Comparison of ENCODE assay signal across 1 cellular context in the genomic region with DNA sequence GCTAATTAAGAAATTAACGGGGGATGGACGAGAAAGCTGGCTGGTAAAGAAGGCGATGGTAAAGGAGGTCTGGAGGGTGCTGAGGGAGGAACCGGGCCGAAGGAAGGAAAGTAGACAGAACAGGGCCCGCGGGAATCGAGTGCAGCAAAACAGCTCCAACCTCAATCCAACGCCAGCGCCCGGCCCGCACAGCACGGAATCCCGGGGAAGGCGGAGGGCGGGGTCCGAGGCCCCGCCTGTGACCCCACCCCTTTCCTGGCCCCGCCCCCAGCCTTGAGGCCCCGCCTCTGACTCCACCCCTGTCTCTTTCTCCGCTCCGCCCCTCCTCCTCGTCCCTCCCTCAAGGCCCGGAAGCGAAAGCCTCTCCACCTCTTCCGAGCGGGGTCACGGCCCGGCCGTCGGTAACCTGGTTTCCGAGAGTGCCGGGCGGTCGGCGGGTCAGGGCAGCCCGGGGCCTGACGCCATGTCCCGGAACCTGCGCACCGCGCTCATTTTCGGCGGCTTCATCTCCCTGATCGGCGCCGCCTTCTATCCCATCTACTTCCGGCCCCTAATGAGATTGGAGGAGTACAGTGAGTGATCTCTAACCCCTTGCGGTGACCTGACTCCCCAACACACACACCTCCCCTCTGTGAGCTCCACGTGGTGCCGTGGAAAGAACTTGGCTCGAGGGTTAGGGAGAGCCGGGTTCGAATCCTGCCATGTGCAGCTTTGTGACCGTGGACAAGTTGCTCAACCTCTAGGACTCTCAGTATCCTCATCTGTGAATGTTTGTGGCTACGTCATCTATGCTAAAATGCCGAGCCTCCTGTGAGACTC.
TF ChIP-seq lines count a peak whose summit lies in the region.

A gene (plus strand): TSS at position 370 of the 819 bp plus-strand sequence. CDS start 94 bp downstream, at position 464.

TF ChIP-seq in H1, 55 proteins besides CTCF, POLR2A, EP300 and RAD21 (continued from another document):
- TF ChIP-seq, protein P1, sequence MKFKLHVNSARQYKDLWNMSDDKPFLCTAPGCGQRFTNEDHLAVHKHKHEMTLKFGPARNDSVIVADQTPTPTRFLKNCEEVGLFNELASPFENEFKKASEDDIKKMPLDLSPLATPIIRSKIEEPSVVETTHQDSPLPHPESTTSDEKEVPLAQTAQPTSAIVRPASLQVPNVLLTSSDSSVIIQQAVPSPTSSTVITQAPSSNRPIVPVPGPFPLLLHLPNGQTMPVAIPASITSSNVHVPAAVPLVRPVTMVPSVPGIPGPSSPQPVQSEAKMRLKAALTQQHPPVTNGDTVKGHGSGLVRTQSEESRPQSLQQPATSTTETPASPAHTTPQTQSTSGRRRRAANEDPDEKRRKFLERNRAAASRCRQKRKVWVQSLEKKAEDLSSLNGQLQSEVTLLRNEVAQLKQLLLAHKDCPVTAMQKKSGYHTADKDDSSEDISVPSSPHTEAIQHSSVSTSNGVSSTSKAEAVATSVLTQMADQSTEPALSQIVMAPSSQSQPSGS (IDR thresholded peaks at IDR 0.05; ENCODE audit: low read length), result peak; percentile 35; the same call in 1 of the 2 replicates
- TF ChIP-seq CREB1 (IDR thresholded peaks at IDR 0.05) (peak; percentile 55), ZNF274 (IDR thresholded peaks at IDR 0.05; ENCODE audit: borderline replicate concordance, extremely low read depth, low read length) (no peak), CEBPB (IDR thresholded peaks at IDR 0.05; ENCODE audit: low read depth, low read length) (0 out of 2 replicates have a peak, but pooled peaks have one; percentile 29), NRF1 (IDR thresholded peaks at IDR 0.05; ENCODE audit: low read depth, low read length) (0 out of 2 replicates have a peak, but pooled peaks have one; percentile 16), CBX8 (IDR thresholded peaks at IDR 0.05; ENCODE audit: borderline replicate concordance, low read depth, low read length) (no peak), SP4 (IDR thresholded peaks at IDR 0.05; ENCODE audit: low read length) (peak; percentile 72; the same call in 1 of the 2 replicates), YY1 (IDR thresholded peaks at IDR 0.05; ENCODE audit: low read depth, low read length) (no peak), GABPA (IDR thresholded peaks at IDR 0.05; ENCODE audit: borderline replicate concordance, insufficient read depth, low read length) (no peak; the same call in 1 of the 2 replicates), CTBP2 (IDR thresholded peaks at IDR 0.05; ENCODE audit: borderline replicate concordance, insufficient read depth, insufficient read length, low read length) (no peak), CBX5 (IDR thresholded peaks at IDR 0.05; ENCODE audit: low read depth, low read length) (no peak), SIN3A (conservative IDR thresholded peaks at IDR 0.05 in 1 of 2, IDR thresholded peaks at IDR 0.05 in 1 of 2; ENCODE audit: low read depth in 1 of 2, low read length in 2 of 2) (no peak), TBP (IDR thresholded peaks at IDR 0.05; ENCODE audit: low read depth, low read length) (peak; percentile 68), PHF8 (conservative IDR thresholded peaks at IDR 0.05; ENCODE audit: low read depth, low read length) (peak; percentile 82), SAP30 (IDR thresholded peaks at IDR 0.05; ENCODE audit: insufficient read depth, insufficient replicate concordance, low read length) (no peak), TEAD4 (IDR thresholded peaks at IDR 0.05; ENCODE audit: low read depth, low read length) (no peak), SIRT6 (IDR thresholded peaks at IDR 0.05; ENCODE audit: low read length) (no peak), KDM4A (IDR thresholded peaks at IDR 0.05; ENCODE audit: low read depth, low read length, severe bottlenecking) (peak; percentile 48), CHD2 (IDR thresholded peaks at IDR 0.05; ENCODE audit: low read length) (no peak), HDAC2 (IDR thresholded peaks at IDR 0.05; ENCODE audit: borderline replicate concordance in 1 of 2, low read depth in 2 of 2, low read length in 2 of 2) (no peak), RFX5 (IDR thresholded peaks at IDR 0.05; ENCODE audit: borderline replicate concordance, low read depth, low read length) (no peak), CHD1 (IDR thresholded peaks at IDR 0.05; ENCODE audit: low read depth, low read length) (no peak), KDM5A (IDR thresholded peaks at IDR 0.05; ENCODE audit: low read length) (no peak), FOSL1 (IDR thresholded peaks at IDR 0.05; ENCODE audit: insufficient read depth, low read depth, low read length) (no peak), NANOG (IDR thresholded peaks at IDR 0.05; ENCODE audit: insufficient read depth, low read depth, low read length, poor library complexity, severe bottlenecking) (no peak), TAF7 (optimal IDR thresholded peaks at IDR 0.05; ENCODE audit: borderline replicate concordance, low read depth, low read length) (no peak), SP1 (IDR thresholded peaks at IDR 0.05; ENCODE audit: low read depth, low read length) (peak; percentile 30; the same call in 1 of the 2 replicates), RBBP5 (IDR thresholded peaks at IDR 0.05; ENCODE audit: borderline replicate concordance, low read depth, low read length) (peak; percentile 97; the same call in 1 of the 2 replicates), EZH2 (IDR thresholded peaks at IDR 0.05; ENCODE audit: low read depth, low read length, severe bottlenecking) (no peak), MAFK (IDR thresholded peaks at IDR 0.05; ENCODE audit: low read depth, low read length) (no peak), JUND (IDR thresholded peaks at IDR 0.05; ENCODE audit: low read length) (no peak), BACH1 (IDR thresholded peaks at IDR 0.05; ENCODE audit: low read length) (no peak), RXRA (IDR thresholded peaks at IDR 0.05; ENCODE audit: insufficient read depth, low read depth, low read length) (no peak), BRCA1 (IDR thresholded peaks at IDR 0.05; ENCODE audit: low read depth, low read length) (no peak), TCF12 (IDR thresholded peaks at IDR 0.05; ENCODE audit: low read depth, low read length) (no peak), POLR2AphosphoS5 (IDR thresholded peaks at IDR 0.05; ENCODE audit: low read depth, low read length) (peak; percentile 88), KDM1A (IDR thresholded peaks at IDR 0.05; ENCODE audit: borderline replicate concordance, low read length) (peak; percentile 56; the same call in 1 of the 2 replicates), JUN (IDR thresholded peaks at IDR 0.05; ENCODE audit: low read depth, low read length) (no peak), SUZ12 (IDR thresholded peaks at IDR 0.05; ENCODE audit: low read length) (no peak), BCL11A (IDR thresholded peaks at IDR 0.05; ENCODE audit: low read depth in 2 of 2, low read length in 2 of 2) (no peak), HDAC6 (IDR thresholded peaks at IDR 0.05; ENCODE audit: low read depth, low read length) (no peak), SIX5 (IDR thresholded peaks at IDR 0.05; ENCODE audit: low read depth, low read length) (no peak), POU5F1 (IDR thresholded peaks at IDR 0.05; ENCODE audit: low read depth, low read length) (no peak), RNF2 (IDR thresholded peaks at IDR 0.05; ENCODE audit: borderline replicate concordance, low read depth, low read length, missing control alignments, poor library complexity, severe bottlenecking) (no peak), EGR1 (IDR thresholded peaks at IDR 0.05; ENCODE audit: borderline replicate concordance, low read depth, low read length) (no peak), SRF (IDR thresholded peaks at IDR 0.05; ENCODE audit: low read depth, low read length) (no peak), GTF2F1 (IDR thresholded peaks at IDR 0.05; ENCODE audit: borderline replicate concordance, low read depth, low read length) (no peak), SP2 (IDR thresholded peaks at IDR 0.05; ENCODE audit: low read length) (no peak), ASH2L (IDR thresholded peaks at IDR 0.05; ENCODE audit: low read length) (peak; percentile 99)
- TF ChIP-seq, protein P2, sequence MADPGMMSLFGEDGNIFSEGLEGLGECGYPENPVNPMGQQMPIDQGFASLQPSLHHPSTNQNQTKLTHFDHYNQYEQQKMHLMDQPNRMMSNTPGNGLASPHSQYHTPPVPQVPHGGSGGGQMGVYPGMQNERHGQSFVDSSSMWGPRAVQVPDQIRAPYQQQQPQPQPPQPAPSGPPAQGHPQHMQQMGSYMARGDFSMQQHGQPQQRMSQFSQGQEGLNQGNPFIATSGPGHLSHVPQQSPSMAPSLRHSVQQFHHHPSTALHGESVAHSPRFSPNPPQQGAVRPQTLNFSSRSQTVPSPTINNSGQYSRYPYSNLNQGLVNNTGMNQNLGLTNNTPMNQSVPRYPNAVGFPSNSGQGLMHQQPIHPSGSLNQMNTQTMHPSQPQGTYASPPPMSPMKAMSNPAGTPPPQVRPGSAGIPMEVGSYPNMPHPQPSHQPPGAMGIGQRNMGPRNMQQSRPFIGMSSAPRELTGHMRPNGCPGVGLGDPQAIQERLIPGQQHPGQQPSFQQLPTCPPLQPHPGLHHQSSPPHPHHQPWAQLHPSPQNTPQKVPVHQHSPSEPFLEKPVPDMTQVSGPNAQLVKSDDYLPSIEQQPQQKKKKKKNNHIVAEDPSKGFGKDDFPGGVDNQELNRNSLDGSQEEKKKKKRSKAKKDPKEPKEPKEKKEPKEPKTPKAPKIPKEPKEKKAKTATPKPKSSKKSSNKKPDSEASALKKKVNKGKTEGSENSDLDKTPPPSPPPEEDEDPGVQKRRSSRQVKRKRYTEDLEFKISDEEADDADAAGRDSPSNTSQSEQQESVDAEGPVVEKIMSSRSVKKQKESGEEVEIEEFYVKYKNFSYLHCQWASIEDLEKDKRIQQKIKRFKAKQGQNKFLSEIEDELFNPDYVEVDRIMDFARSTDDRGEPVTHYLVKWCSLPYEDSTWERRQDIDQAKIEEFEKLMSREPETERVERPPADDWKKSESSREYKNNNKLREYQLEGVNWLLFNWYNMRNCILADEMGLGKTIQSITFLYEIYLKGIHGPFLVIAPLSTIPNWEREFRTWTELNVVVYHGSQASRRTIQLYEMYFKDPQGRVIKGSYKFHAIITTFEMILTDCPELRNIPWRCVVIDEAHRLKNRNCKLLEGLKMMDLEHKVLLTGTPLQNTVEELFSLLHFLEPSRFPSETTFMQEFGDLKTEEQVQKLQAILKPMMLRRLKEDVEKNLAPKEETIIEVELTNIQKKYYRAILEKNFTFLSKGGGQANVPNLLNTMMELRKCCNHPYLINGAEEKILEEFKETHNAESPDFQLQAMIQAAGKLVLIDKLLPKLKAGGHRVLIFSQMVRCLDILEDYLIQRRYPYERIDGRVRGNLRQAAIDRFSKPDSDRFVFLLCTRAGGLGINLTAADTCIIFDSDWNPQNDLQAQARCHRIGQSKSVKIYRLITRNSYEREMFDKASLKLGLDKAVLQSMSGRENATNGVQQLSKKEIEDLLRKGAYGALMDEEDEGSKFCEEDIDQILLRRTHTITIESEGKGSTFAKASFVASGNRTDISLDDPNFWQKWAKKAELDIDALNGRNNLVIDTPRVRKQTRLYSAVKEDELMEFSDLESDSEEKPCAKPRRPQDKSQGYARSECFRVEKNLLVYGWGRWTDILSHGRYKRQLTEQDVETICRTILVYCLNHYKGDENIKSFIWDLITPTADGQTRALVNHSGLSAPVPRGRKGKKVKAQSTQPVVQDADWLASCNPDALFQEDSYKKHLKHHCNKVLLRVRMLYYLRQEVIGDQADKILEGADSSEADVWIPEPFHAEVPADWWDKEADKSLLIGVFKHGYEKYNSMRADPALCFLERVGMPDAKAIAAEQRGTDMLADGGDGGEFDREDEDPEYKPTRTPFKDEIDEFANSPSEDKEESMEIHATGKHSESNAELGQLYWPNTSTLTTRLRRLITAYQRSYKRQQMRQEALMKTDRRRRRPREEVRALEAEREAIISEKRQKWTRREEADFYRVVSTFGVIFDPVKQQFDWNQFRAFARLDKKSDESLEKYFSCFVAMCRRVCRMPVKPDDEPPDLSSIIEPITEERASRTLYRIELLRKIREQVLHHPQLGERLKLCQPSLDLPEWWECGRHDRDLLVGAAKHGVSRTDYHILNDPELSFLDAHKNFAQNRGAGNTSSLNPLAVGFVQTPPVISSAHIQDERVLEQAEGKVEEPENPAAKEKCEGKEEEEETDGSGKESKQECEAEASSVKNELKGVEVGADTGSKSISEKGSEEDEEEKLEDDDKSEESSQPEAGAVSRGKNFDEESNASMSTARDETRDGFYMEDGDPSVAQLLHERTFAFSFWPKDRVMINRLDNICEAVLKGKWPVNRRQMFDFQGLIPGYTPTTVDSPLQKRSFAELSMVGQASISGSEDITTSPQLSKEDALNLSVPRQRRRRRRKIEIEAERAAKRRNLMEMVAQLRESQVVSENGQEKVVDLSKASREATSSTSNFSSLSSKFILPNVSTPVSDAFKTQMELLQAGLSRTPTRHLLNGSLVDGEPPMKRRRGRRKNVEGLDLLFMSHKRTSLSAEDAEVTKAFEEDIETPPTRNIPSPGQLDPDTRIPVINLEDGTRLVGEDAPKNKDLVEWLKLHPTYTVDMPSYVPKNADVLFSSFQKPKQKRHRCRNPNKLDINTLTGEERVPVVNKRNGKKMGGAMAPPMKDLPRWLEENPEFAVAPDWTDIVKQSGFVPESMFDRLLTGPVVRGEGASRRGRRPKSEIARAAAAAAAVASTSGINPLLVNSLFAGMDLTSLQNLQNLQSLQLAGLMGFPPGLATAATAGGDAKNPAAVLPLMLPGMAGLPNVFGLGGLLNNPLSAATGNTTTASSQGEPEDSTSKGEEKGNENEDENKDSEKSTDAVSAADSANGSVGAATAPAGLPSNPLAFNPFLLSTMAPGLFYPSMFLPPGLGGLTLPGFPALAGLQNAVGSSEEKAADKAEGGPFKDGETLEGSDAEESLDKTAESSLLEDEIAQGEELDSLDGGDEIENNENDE (IDR thresholded peaks at IDR 0.05; ENCODE audit: insufficient replicate concordance, low read length), result no peak
- TF ChIP-seq, protein P3, sequence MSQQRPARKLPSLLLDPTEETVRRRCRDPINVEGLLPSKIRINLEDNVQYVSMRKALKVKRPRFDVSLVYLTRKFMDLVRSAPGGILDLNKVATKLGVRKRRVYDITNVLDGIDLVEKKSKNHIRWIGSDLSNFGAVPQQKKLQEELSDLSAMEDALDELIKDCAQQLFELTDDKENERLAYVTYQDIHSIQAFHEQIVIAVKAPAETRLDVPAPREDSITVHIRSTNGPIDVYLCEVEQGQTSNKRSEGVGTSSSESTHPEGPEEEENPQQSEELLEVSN (IDR thresholded peaks at IDR 0.05), result peak; percentile 66; the same call in 1 of the 2 replicates
- TF ChIP-seq, protein P4, sequence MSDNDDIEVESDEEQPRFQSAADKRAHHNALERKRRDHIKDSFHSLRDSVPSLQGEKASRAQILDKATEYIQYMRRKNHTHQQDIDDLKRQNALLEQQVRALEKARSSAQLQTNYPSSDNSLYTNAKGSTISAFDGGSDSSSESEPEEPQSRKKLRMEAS (IDR thresholded peaks at IDR 0.05), result peak; percentile 94
- TF ChIP-seq, protein P5, sequence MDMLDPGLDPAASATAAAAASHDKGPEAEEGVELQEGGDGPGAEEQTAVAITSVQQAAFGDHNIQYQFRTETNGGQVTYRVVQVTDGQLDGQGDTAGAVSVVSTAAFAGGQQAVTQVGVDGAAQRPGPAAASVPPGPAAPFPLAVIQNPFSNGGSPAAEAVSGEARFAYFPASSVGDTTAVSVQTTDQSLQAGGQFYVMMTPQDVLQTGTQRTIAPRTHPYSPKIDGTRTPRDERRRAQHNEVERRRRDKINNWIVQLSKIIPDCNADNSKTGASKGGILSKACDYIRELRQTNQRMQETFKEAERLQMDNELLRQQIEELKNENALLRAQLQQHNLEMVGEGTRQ (IDR thresholded peaks at IDR 0.05; ENCODE audit: low read length), result no peak
- TF ChIP-seq, protein P6, sequence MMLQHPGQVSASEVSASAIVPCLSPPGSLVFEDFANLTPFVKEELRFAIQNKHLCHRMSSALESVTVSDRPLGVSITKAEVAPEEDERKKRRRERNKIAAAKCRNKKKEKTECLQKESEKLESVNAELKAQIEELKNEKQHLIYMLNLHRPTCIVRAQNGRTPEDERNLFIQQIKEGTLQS (IDR thresholded peaks at IDR 0.05; ENCODE audit: insufficient read depth, low read depth, low read length), result no peak
